In the genomic region with DNA sequence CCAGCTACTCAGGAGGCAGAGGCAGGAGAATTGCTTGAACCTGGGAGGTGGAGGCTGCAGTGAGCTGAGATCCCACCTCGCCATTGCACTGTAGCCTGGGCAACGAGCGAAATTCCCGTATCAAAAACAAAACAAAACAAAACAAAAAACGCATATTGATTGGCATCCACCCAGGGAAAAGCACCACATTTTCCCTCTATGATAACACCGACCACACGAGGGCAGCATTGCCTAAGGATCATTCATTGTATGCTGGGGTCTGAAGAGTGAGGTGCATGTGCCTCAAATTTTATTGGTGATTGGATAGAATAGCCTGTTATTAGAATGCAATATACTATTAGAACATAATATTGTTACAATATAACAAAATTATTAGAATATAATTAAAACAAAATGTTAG, we compare ENCODE assay signal across 9 cellular contexts.
A peak's percentile ranks its signal among the peaks of the same experiment; 100 is the strongest.
DNase-seq lines count a peak whose midpoint lies in the region; ATAC-seq and TF ChIP-seq lines count a peak whose summit lies in the region.
"Had no signal": no experiment of that assay in that cellular context is flagged by ENCODE, and none has a peak within 500 bp of the region (broad histone marks: within the 10 kb centered on the region; RNA-seq: fewer than 3 reads in every experiment).

No MANE protein-coding gene starts in this region.

- H3K4me1 Mint-ChIP-seq in activated CD4-positive, alpha-beta memory T cell treated with anti-CD3 and anti-CD28 coated beads, Interleukin-2, amount 10 ng/mL, durations not matched to agents 7 days and 5 days: peaks cover 39% of the 10 kb centered on the region

- no peaks in the 10 kb centered on the region for H3K36me3 ChIP-seq in WERI-Rb-1
- H3K36me3 ChIP-seq in psoas muscle (ENCODE audit: insufficient read depth in 1 of 2, low read depth in 1 of 2): no peaks in the 10 kb centered on the region

- peaks cover 52% of the 10 kb centered on the region for H3K36me3 Mint-ChIP-seq in activated CD4-positive, alpha-beta memory T cell treated with anti-CD3 and anti-CD28 coated beads, Interleukin-2, amount 10 ng/mL, durations not matched to agents 7 days and 5 days (ENCODE audit: low read depth)

- no peak overlapping the region for H3K4me3 ChIP-seq in AG04449 (ENCODE audit: low read depth, low read length)
- no peak overlapping the region for H3K4me3 ChIP-seq in WERI-Rb-1 (ENCODE audit: low read depth, low read length)
- H3K4me3 ChIP-seq in psoas muscle: no peak overlapping the region

- H3K4me3 Mint-ChIP-seq in activated CD4-positive, alpha-beta memory T cell treated with anti-CD3 and anti-CD28 coated beads, Interleukin-2, amount 10 ng/mL, durations not matched to agents 7 days and 5 days: no peak overlapping the region

- no peaks in the 10 kb centered on the region for H3K4me1 ChIP-seq in psoas muscle

- H3K27me3 Mint-ChIP-seq in activated CD4-positive, alpha-beta memory T cell treated with anti-CD3 and anti-CD28 coated beads, Interleukin-2, amount 10 ng/mL, durations not matched to agents 7 days and 5 days: no peaks in the 10 kb centered on the region

- peak overlapping the region; percentile 61 for H3K27ac Mint-ChIP-seq in activated CD4-positive, alpha-beta memory T cell treated with anti-CD3 and anti-CD28 coated beads, Interleukin-2, amount 10 ng/mL, durations not matched to agents 7 days and 5 days

- intact Hi-C loops in psoas muscle (cut with DNase I): no loop called here

- 2 to 3% methylated on average over 7 of the region's 7 CpGs; no CpG with 5 or more reads in 1 of the 3 donors for WGBS in psoas muscle, 3 donors

- no peak overlapping the region for H3K27ac ChIP-seq in WERI-Rb-1
- no peak overlapping the region for H3K27ac ChIP-seq in psoas muscle

- H3K9me3 ChIP-seq in WERI-Rb-1 (ENCODE audit: severe bottlenecking): no peaks in the 10 kb centered on the region
- H3K9me3 ChIP-seq in psoas muscle: no peaks in the 10 kb centered on the region

- H3K27me3 ChIP-seq in WERI-Rb-1 (ENCODE audit: insufficient read depth, low read depth, severe bottlenecking) (no peaks in the 10 kb centered on the region), psoas muscle (ENCODE audit: insufficient read depth in 3 of 3, low read length in 2 of 3) (no peaks in the 10 kb centered on the region)

- DNase-seq in AG04449 (ENCODE audit: low read depth, low spot score) (no peak), H4 (ENCODE audit: low spot score) (peak; percentile 23), left lobe of liver (ENCODE audit: low spot score) (peak; percentile 40), WERI-Rb-1 (no peak), psoas muscle (no peak)
- peak; percentile 37 for DNase-seq in activated CD4-positive, alpha-beta memory T cell treated with anti-CD3 and anti-CD28 coated beads, Interleukin-2, amount 10 ng/mL, durations not matched to agents 7 days and 5 days
- DNase-seq: NCI-H187 had no signal

- no peaks in the 10 kb centered on the region for H3K9me3 Mint-ChIP-seq in activated CD4-positive, alpha-beta memory T cell treated with anti-CD3 and anti-CD28 coated beads, Interleukin-2, amount 10 ng/mL, durations not matched to agents 7 days and 5 days

- peak; percentile 45 for TF ChIP-seq CTCF in AG04449 (IDR thresholded peaks at IDR 0.05; ENCODE audit: insufficient read depth, low read length, missing control alignments)
- TF ChIP-seq CTCF in WERI-Rb-1 (IDR thresholded peaks at IDR 0.05; ENCODE audit: low read depth, low read length): no peak
- TF ChIP-seq CTCF in psoas muscle (IDR thresholded peaks at IDR 0.05): no peak

- POLR2A ChIA-PET in AG04449 (lab: Yijun Ruan, JAX): interaction anchor here (0.7 kb wide), 1 partner anchor 311 kb away, joined by 3 read pairs; no protein-coding TSS in a partner anchor
- POLR2A ChIA-PET in activated CD4-positive, alpha-beta memory T cell treated with anti-CD3 and anti-CD28 coated beads, Interleukin-2, amount 10 ng/mL, durations not matched to agents 7 days and 5 days (lab: Charles Lee): no interaction called here

- CTCF ChIA-PET in AG04449 (lab: Yijun Ruan, JAX): interaction anchor here (0.8 kb wide), 1 partner anchor 529 kb away, joined by 3 read pairs; no protein-coding TSS in a partner anchor
- CTCF ChIA-PET in activated CD4-positive, alpha-beta memory T cell treated with anti-CD3 and anti-CD28 coated beads, Interleukin-2, amount 10 ng/mL, durations not matched to agents 7 days and 5 days (lab: Charles Lee): no interaction called here

- ATAC-seq in left lobe of liver: peak; percentile 74
- no peak for ATAC-seq in GM21723 (IDR thresholded peaks at IDR 0.05; ENCODE audit: unreplicated experiment)
- no peak for ATAC-seq in GM19467 (IDR thresholded peaks at IDR 0.05; ENCODE audit: unreplicated experiment)
- no peak for ATAC-seq in psoas muscle

Comparison
In these comparisons a context has a peak if more than half of its experiments do, and no peak if none do; other contexts are left out.
1. DNase-seq: peak in H4 (single experiment), activated CD4-positive, alpha-beta memory T cell treated with anti-CD3 and anti-CD28 coated beads, Interleukin-2, amount 10 ng/mL, durations not matched to agents 7 days and 5 days (single experiment) and left lobe of liver (single experiment); none in AG04449 (single experiment), WERI-Rb-1 (single experiment) and psoas muscle (0 of 2).